8 cellular contexts compared by ENCODE assay signal in genomic region chr18:23994361-23994902, GRCh38. TPM values are rescaled to one million over a fixed set of nuclear protein-coding genes. Genes with fewer than 3 reads are reported as not detected.
A peak's percentile ranks its signal among the peaks of the same experiment; 100 is the strongest.
DNase-seq lines count a peak whose midpoint lies in the region; ATAC-seq and TF ChIP-seq lines count a peak whose summit lies in the region.

No MANE protein-coding gene starts in this region.

- H3K27ac ChIP-seq in PC-9, result peak overlapping the region; percentile 32; the same call in 1 of the 2 replicates
- H3K27ac ChIP-seq in osteoblast (ENCODE audit: low read depth, low read length), result peak overlapping the region; percentile 3

- peaks cover 52 to 59% of the 10 kb centered on the region in 2 donors for H3K4me1 Mint-ChIP-seq in effector memory CD8-positive, alpha-beta T cell (ENCODE audit: low read depth in 2 of 2)

- intact Hi-C loops in PC-9 (cut with micrococcal nuclease; ENCODE audit: unreplicated experiment), result no loop called here

- peaks cover 14% of the 10 kb centered on the region for H3F3A ChIP-seq in PC-9 (ENCODE audit: insufficient read depth, low read depth)

- no peaks in the 10 kb centered on the region for H3K36me3 ChIP-seq in PC-9 (ENCODE audit: low read depth)
- no peaks in the 10 kb centered on the region for H3K36me3 ChIP-seq in osteoblast (ENCODE audit: insufficient read depth, low read length)

- H3K79me2 ChIP-seq in PC-9 (ENCODE audit: low read depth), result no peaks in the 10 kb centered on the region
- no peaks in the 10 kb centered on the region for H3K79me2 ChIP-seq in osteoblast (ENCODE audit: insufficient read depth, low read length)

- TF ChIP-seq CTCF in PC-9 (conservative IDR thresholded peaks at IDR 0.05) (no peak), osteoblast (IDR thresholded peaks at IDR 0.05; ENCODE audit: extremely low read depth, low read depth, low read length) (no peak)

- H3K4me1 ChIP-seq in PC-9 (replicated peaks; ENCODE audit: insufficient read depth), result peaks cover 26% of the 10 kb centered on the region
- peaks cover 7% of the 10 kb centered on the region for H3K4me1 ChIP-seq in osteoblast (ENCODE audit: insufficient read depth, low read length)

- H2AFZ ChIP-seq in PC-9 (no peak overlapping the region), osteoblast (ENCODE audit: low read length) (peak overlapping the region; percentile 47)

- peaks cover 38% of the 10 kb centered on the region for H3K36me3 Mint-ChIP-seq in effector memory CD8-positive, alpha-beta T cell (ENCODE audit: insufficient read depth)

- H3K27ac Mint-ChIP-seq in effector memory CD8-positive, alpha-beta T cell, result peak overlapping the region; percentile 82 to 95

- H4K20me1 ChIP-seq in PC-9 (ENCODE audit: insufficient read depth) (no peaks in the 10 kb centered on the region), osteoblast (ENCODE audit: insufficient read depth, low read length) (no peaks in the 10 kb centered on the region)

- peak; percentile 38 for ATAC-seq in HG03354 (IDR thresholded peaks at IDR 0.05; ENCODE audit: poor library complexity, severe bottlenecking, unreplicated experiment)
- ATAC-seq in effector memory CD8-positive, alpha-beta T cell (replicated peaks), result peak; percentile 48
- no peak for ATAC-seq in GM19395 (IDR thresholded peaks at IDR 0.05; ENCODE audit: unreplicated experiment)

- H3K4me2 ChIP-seq in PC-9 (peak overlapping the region; percentile 43), osteoblast (ENCODE audit: insufficient read depth, low read length) (peak overlapping the region; percentile 59)

- H3K27me3 ChIP-seq in PC-9 (ENCODE audit: insufficient read depth, low read depth) (no peaks in the 10 kb centered on the region), osteoblast (ENCODE audit: insufficient read depth, low read length) (no peaks in the 10 kb centered on the region)

- H3K9me2 ChIP-seq in PC-9 (ENCODE audit: insufficient read depth), result no peaks in the 10 kb centered on the region

- CTCF ChIA-PET in PC-9 (lab: Charles Lee), result no interaction called here

- no peaks in the 10 kb centered on the region for H3K9me3 Mint-ChIP-seq in effector memory CD8-positive, alpha-beta T cell

- H3K4me3 ChIP-seq in PC-9 (0 out of 2 replicates have a peak overlapping the region, but pooled peaks have one; percentile 26), osteoblast (ENCODE audit: insufficient read depth, low read length) (peak overlapping the region; percentile 8)

- peak overlapping the region; percentile 72 to 80 for H3K4me3 Mint-ChIP-seq in effector memory CD8-positive, alpha-beta T cell

- H3K27me3 Mint-ChIP-seq in effector memory CD8-positive, alpha-beta T cell, result no peaks in the 10 kb centered on the region

- POLR2A ChIA-PET in PC-9 (lab: Charles Lee; ENCODE audit: unreplicated experiment), result no interaction called here

- H3K9me3 ChIP-seq in PC-9 (ENCODE audit: insufficient read depth, low read depth), result no peaks in the 10 kb centered on the region
- H3K9me3 ChIP-seq in osteoblast (ENCODE audit: low read depth, low read length), result no peaks in the 10 kb centered on the region

- peak; percentile 39 for DNase-seq in DMS 273 treated with DMSO at 0.1 percent for 48 hours (lab: John Stamatoyannopoulos, UW)
- DNase-seq in PC-9, result peak; percentile 40 to 80
- DNase-seq in effector memory CD8-positive, alpha-beta T cell, result peak in 2 of 3 experiments; percentile 42 to 43
- DNase-seq in osteoblast (ENCODE audit: insufficient read length, low spot score, missing footprints), result peak; percentile 88
- DNase-seq in activated gamma-delta T cell treated with Interleukin-2 at 50 U/mL for 16 hours, result no peak
- DNase-seq in DMS114 treated with DMSO at 0.1 percent for 48 hours (lab: John Stamatoyannopoulos, UW; ENCODE audit: unreplicated experiment), result no peak

- no TSS peak for BruUV-seq in PC-9 (replicated peaks; lab: Mats Ljungman, UMichigan)

RNA-seq across cellular contexts. Expression of gene TTC39C, which starts 20.1 kb away (rescaled TPM):
- total RNA-seq in PC-9 (2021) (13.0 and 15.3 TPM in 2 replicates), osteoblast (42.7 and 50.7 TPM in 2 replicates)

Comparison
In these comparisons a context has a peak if more than half of its experiments do, and no peak if none do; other contexts are left out.
1. DNase-seq: peak in DMS 273 treated with DMSO at 0.1 percent for 48 hours (single experiment), PC-9 (2 of 2), effector memory CD8-positive, alpha-beta T cell (2 of 3) and osteoblast (single experiment); none in activated gamma-delta T cell treated with Interleukin-2 at 50 U/mL for 16 hours (single experiment) and DMS114 treated with DMSO at 0.1 percent for 48 hours (single experiment).